Comparison of ENCODE assay signal across 19 cellular contexts in genomic region chr1:179831225-179831624, GRCh38. TPM values are rescaled to one million over a fixed set of nuclear protein-coding genes. Genes with fewer than 3 reads are reported as not detected.
A peak's percentile ranks its signal among the peaks of the same experiment; 100 is the strongest.
DNase-seq lines count a peak whose midpoint lies in the region; ATAC-seq, FAIRE-seq and TF ChIP-seq lines count a peak whose summit lies in the region.
"Had no signal": no experiment of that assay in that cellular context is flagged by ENCODE, and none has a peak within 500 bp of the region (broad histone marks: within the 10 kb centered on the region; RNA-seq: fewer than 3 reads in every experiment).

No MANE protein-coding gene starts in this region.

- TF ChIP-seq POLR2A in GM18505 (IDR thresholded peaks at IDR 0.05; ENCODE audit: borderline replicate concordance, extremely low read depth, insufficient read depth, insufficient read length) (no peak), GM12891 (IDR thresholded peaks at IDR 0.05; ENCODE audit: low read depth, low read length) (no peak)

- H3K4me3 ChIP-seq in DND-41 (ENCODE audit: low read depth in 1 of 2, low read length in 2 of 2) (peak overlapping the region in 1 of 2 experiments; percentile 43; a peak in 2 of 4 replicates), Panc1 (ENCODE audit: low read depth in 2 of 2, low read length in 2 of 2) (no peak overlapping the region), Caco-2 (ENCODE audit: low read depth, low read length) (no peak overlapping the region)
- H3K4me3 ChIP-seq: colonic mucosa, suprapubic skin had no signal

- peaks cover 2% of the 10 kb centered on the region for H3K36me3 Mint-ChIP-seq in activated T-cell treated with anti-CD3 and anti-CD28 coated beads, Interleukin-2, amount 50 U/mL, for 4 hours (ENCODE audit: insufficient read depth)
- peaks cover 0 to 5% (median 4%) of the 10 kb centered on the region in 3 donors for H3K36me3 Mint-ChIP-seq in naive thymus-derived CD8-positive, alpha-beta T cell
- no peaks in the 10 kb centered on the region for H3K36me3 Mint-ChIP-seq in Caco-2 (ENCODE audit: insufficient read depth, unreplicated experiment)

- H3K27ac Mint-ChIP-seq in naive thymus-derived CD8-positive, alpha-beta T cell, result peak overlapping the region; percentile 32 to 87 (median 78)
- H3K27ac Mint-ChIP-seq in Caco-2 (ENCODE audit: unreplicated experiment), result no peak overlapping the region

- no TSS peak for BruUV-seq in Panc1 (replicated peaks; lab: Mats Ljungman, UMichigan)
- BruUV-seq in Caco-2 (replicated peaks; lab: Mats Ljungman, UMichigan), result no TSS peak

- no peak overlapping the region for H3K9ac ChIP-seq in DND-41 (ENCODE audit: low read depth, low read length)

- H3K27ac ChIP-seq in DND-41 (ENCODE audit: low read length) (peak overlapping the region; percentile 41), Panc1 (ENCODE audit: low read length) (no peak overlapping the region)
- H3K27ac ChIP-seq: colonic mucosa, suprapubic skin had no signal

- H3K27me3 ChIP-seq in DND-41 (ENCODE audit: insufficient read depth, low read length, poor library complexity) (no peaks in the 10 kb centered on the region), Panc1 (ENCODE audit: control insufficient read depth, insufficient read depth, low read length) (0 out of 2 replicates have a peak, but pooled peaks cover 2% of the 10 kb centered on the region), Caco-2 (replicated peaks; ENCODE audit: control insufficient read depth, insufficient read depth, low read length) (no peaks in the 10 kb centered on the region)
- H3K27me3 ChIP-seq: colonic mucosa had no signal

- H3K4me3 Mint-ChIP-seq in activated T-cell treated with anti-CD3 and anti-CD28 coated beads, Interleukin-2, amount 50 U/mL, for 4 hours, result peak overlapping the region; percentile 50
- peak overlapping the region; percentile 16 to 81 (median 68) for H3K4me3 Mint-ChIP-seq in naive thymus-derived CD8-positive, alpha-beta T cell
- H3K4me3 Mint-ChIP-seq in Caco-2 (ENCODE audit: unreplicated experiment), result no peak overlapping the region

- POLR2A ChIA-PET in Panc1 (lab: Charles Lee), result no interaction called here
- POLR2A ChIA-PET in naive thymus-derived CD8-positive, alpha-beta T cell (lab: Charles Lee), result interaction anchor here (0.6 to 2.9 kb wide), 5 partner anchors 15 to 117 kb away, joined by 3 to 17 read pairs (median 5); partner anchors contain the start of gene TOR1AIP1
- POLR2A ChIA-PET in Caco-2 (lab: Charles Lee), result no interaction called here

- TF ChIP-seq CTCF in DND-41 (IDR thresholded peaks at IDR 0.05; ENCODE audit: borderline replicate concordance, extremely low read depth, low read length, poor library complexity, severe bottlenecking), result no peak
- TF ChIP-seq CTCF in Panc1 (IDR thresholded peaks at IDR 0.05), result no peak
- TF ChIP-seq CTCF in Caco-2 (IDR thresholded peaks at IDR 0.05; ENCODE audit: insufficient read depth in 1 of 2, low read depth in 1 of 2, low read length in 1 of 2, severe bottlenecking in 1 of 2, unreplicated experiment in 1 of 2), result no peak

- H2AFZ ChIP-seq in DND-41 (ENCODE audit: low read depth, low read length), result peak overlapping the region; percentile 7

- H4K20me1 ChIP-seq in DND-41 (ENCODE audit: insufficient read depth, low read length), result no peaks in the 10 kb centered on the region

- no peaks in the 10 kb centered on the region for H3K79me2 ChIP-seq in DND-41 (ENCODE audit: insufficient read depth, low read length)

- H3K4me1 ChIP-seq in DND-41 (ENCODE audit: insufficient read depth, low read length) (peaks cover 30% of the 10 kb centered on the region), Panc1 (ENCODE audit: control insufficient read depth, insufficient read depth, low read length) (no peaks in the 10 kb centered on the region), Caco-2 (no peaks in the 10 kb centered on the region)
- H3K4me1 ChIP-seq: colonic mucosa, suprapubic skin had no signal

- intact Hi-C loops in Panc1 (cut with micrococcal nuclease; ENCODE audit: unreplicated experiment) (no loop called here), Caco-2 (cut with micrococcal nuclease; ENCODE audit: unreplicated experiment) (no loop called here)

- no peaks in the 10 kb centered on the region for H3K36me3 ChIP-seq in DND-41 (ENCODE audit: insufficient read depth, low read length)
- no peaks in the 10 kb centered on the region for H3K36me3 ChIP-seq in Panc1 (ENCODE audit: control insufficient read depth, insufficient read depth, low read length)
- H3K36me3 ChIP-seq in Caco-2 (ENCODE audit: control insufficient read depth, insufficient read depth, low read length), result no peaks in the 10 kb centered on the region
- H3K36me3 ChIP-seq: colonic mucosa, suprapubic skin had no signal

- FAIRE-seq in GM12891 (lab: Jason Lieb, UNC), result no peak
- FAIRE-seq: GM19239, HTR-8/SVneo had no signal

- ATAC-seq in activated T-cell treated with anti-CD3 and anti-CD28 coated beads, Interleukin-2, amount 50 U/mL, for 4 hours, result peak in 1 of 2 donors; percentile 18
- peak; percentile 6; the same call in 1 of the 3 replicates for ATAC-seq in DND-41 (ENCODE audit: insufficient read depth, low read depth)
- 0 out of 2 replicates have a peak, but pooled peaks have one; percentile 44 for ATAC-seq in Panc1
- no peak for ATAC-seq in naive thymus-derived CD8-positive, alpha-beta T cell
- no peak for ATAC-seq in GM18505 (IDR thresholded peaks at IDR 0.05; ENCODE audit: unreplicated experiment)
- ATAC-seq: right cardiac atrium had no signal

- no peak for DNase-seq in activated T-cell treated with anti-CD3 and anti-CD28 coated beads, Interleukin-2, amount 50 U/mL, for 4 hours
- DNase-seq in activated T-cell treated with anti-CD3 and anti-CD28 coated beads, Interleukin-2, amount 50 U/mL, for 48 hours, result no peak
- DNase-seq in DND-41, result no peak
- no peak for DNase-seq in Panc1 (ENCODE audit: low read depth, low spot score)
- no peak for DNase-seq in naive thymus-derived CD8-positive, alpha-beta T cell
- no peak for DNase-seq in Caco-2
- no peak for DNase-seq in GM12891 (ENCODE audit: insufficient read length, low spot score)
- DNase-seq: activated CD4-positive, alpha-beta T cell treated with anti-CD3 and anti-CD28 coated beads, Interleukin-2, amount 50 U/mL, for 4 hours; AML-193; colonic mucosa; DMS 273 treated with DMSO at 0.1 percent for 48 hours; NCI-H1930; occipital lobe; right cardiac atrium; SIG-M5 had no signal

- H3K9me3 Mint-ChIP-seq in activated T-cell treated with anti-CD3 and anti-CD28 coated beads, Interleukin-2, amount 50 U/mL, for 4 hours, result no peaks in the 10 kb centered on the region
- H3K9me3 Mint-ChIP-seq in naive thymus-derived CD8-positive, alpha-beta T cell, result no peaks in the 10 kb centered on the region
- no peaks in the 10 kb centered on the region for H3K9me3 Mint-ChIP-seq in Caco-2 (ENCODE audit: unreplicated experiment)

- H3K9me3 ChIP-seq in DND-41 (ENCODE audit: insufficient read depth, low read length, severe bottlenecking), result no peaks in the 10 kb centered on the region
- H3K9me3 ChIP-seq in Panc1 (ENCODE audit: control insufficient read depth, insufficient read depth, low read depth, low read length), result no peaks in the 10 kb centered on the region
- no peaks in the 10 kb centered on the region for H3K9me3 ChIP-seq in Caco-2
- H3K9me3 ChIP-seq: colonic mucosa, suprapubic skin had no signal

- no peaks in the 10 kb centered on the region for H3K27me3 Mint-ChIP-seq in activated T-cell treated with anti-CD3 and anti-CD28 coated beads, Interleukin-2, amount 50 U/mL, for 4 hours (ENCODE audit: low read depth)
- H3K27me3 Mint-ChIP-seq in naive thymus-derived CD8-positive, alpha-beta T cell, result peaks cover 0 to 2% (median 0%) of the 10 kb centered on the region in 5 donors
- H3K27me3 Mint-ChIP-seq in Caco-2 (ENCODE audit: insufficient read depth, unreplicated experiment), result no peaks in the 10 kb centered on the region

- H3K4me2 ChIP-seq in DND-41 (ENCODE audit: insufficient read depth, low read length), result peak overlapping the region; percentile 61

- CTCF ChIA-PET in Panc1 (lab: Charles Lee) (no interaction called here), Caco-2 (lab: Charles Lee) (no interaction called here)

- in situ Hi-C loops in Panc1 (cut with HindIII; ENCODE audit: low pct_unique_long_range_greater_than_20kb, low sequenced_read_pairs), result no loop called here

- H3K4me1 Mint-ChIP-seq in activated T-cell treated with anti-CD3 and anti-CD28 coated beads, Interleukin-2, amount 50 U/mL, for 4 hours (ENCODE audit: low read depth), result peaks cover 27% of the 10 kb centered on the region
- peaks cover 20 to 27% (median 23%) of the 10 kb centered on the region in 4 donors for H3K4me1 Mint-ChIP-seq in naive thymus-derived CD8-positive, alpha-beta T cell
- H3K4me1 Mint-ChIP-seq in Caco-2 (ENCODE audit: low read depth, unreplicated experiment), result no peaks in the 10 kb centered on the region

TF ChIP-seq in GM12891, 5 proteins besides CTCF, POLR2A, EP300 and RAD21:
- TF ChIP-seq POLR2AphosphoS5 (IDR thresholded peaks at IDR 0.05; ENCODE audit: low read depth, low read length) (no peak), SPI1 (IDR thresholded peaks at IDR 0.05; ENCODE audit: low read depth, low read length) (no peak), POU2F2 (IDR thresholded peaks at IDR 0.05; ENCODE audit: low read depth, low read length) (no peak), TAF1 (IDR thresholded peaks at IDR 0.05; ENCODE audit: low read depth, low read length) (no peak), PAX5 (IDR thresholded peaks at IDR 0.05; ENCODE audit: insufficient read depth, low read length, severe bottlenecking) (no peak)
TF ChIP-seq in GM12891: peak in this region for 0.

RNA-seq across cellular contexts. Expression of gene TOR1AIP2, which starts 46.4 kb away (rescaled TPM):
- 10 to 100 TPM; 61.7 to 64.1 (median 62.9) TPM for total RNA-seq in activated T-cell treated with anti-CD3 and anti-CD28 coated beads, Interleukin-2, amount 50 U/mL, for 4 hours
- total RNA-seq in Panc1 (2021; ENCODE audit: unreplicated experiment), result 94.9 TPM
- polyA plus RNA-seq in Panc1 (2012; ENCODE audit: insufficient read length), result 12.6 TPM
- 10 to 100 TPM; 52.0 to 52.8 TPM for total RNA-seq in naive thymus-derived CD8-positive, alpha-beta T cell
- 10 to 100 TPM in 2 of 3 donors, 1 to 10 TPM in 1; 7.6 to 12.5 (median 12.5) TPM for polyA plus RNA-seq in naive thymus-derived CD8-positive, alpha-beta T cell
- 92.8 and 94.7 TPM in 2 replicates for total RNA-seq in Caco-2 (2022)
- 6.4 TPM for polyA plus RNA-seq in GM12891 (2012; ENCODE audit: low read depth, missing spikeins)

RNA-seq across cellular contexts. Expression of gene TOR1AIP1, which starts 50.9 kb away (rescaled TPM):
- total RNA-seq in activated T-cell treated with anti-CD3 and anti-CD28 coated beads, Interleukin-2, amount 50 U/mL, for 4 hours, result 10 to 100 TPM; 39.2 to 46.7 (median 40.2) TPM
- total RNA-seq in Panc1 (2021; ENCODE audit: unreplicated experiment), result 62.0 TPM
- 42.8 TPM for polyA plus RNA-seq in Panc1 (2012; ENCODE audit: insufficient read length)
- total RNA-seq in naive thymus-derived CD8-positive, alpha-beta T cell, result 10 to 100 TPM; 51.6 to 56.5 TPM
- 10 to 100 TPM; 46.9 to 63.0 (median 55.1) TPM for polyA plus RNA-seq in naive thymus-derived CD8-positive, alpha-beta T cell
- total RNA-seq in Caco-2 (2022), result 25.4 and 30.3 TPM in 2 replicates
- 13.2 TPM for polyA plus RNA-seq in GM12891 (2012; ENCODE audit: low read depth, missing spikeins)

Comparison
In these comparisons a context has a peak if more than half of its experiments do, and no peak if none do; other contexts are left out.
1. ATAC-seq: peak in DND-41 (single experiment) and Panc1 (single experiment); none in naive thymus-derived CD8-positive, alpha-beta T cell (0 of 2) and GM18505 (single experiment).